8 cellular contexts compared by ENCODE assay signal in the genomic region with DNA sequence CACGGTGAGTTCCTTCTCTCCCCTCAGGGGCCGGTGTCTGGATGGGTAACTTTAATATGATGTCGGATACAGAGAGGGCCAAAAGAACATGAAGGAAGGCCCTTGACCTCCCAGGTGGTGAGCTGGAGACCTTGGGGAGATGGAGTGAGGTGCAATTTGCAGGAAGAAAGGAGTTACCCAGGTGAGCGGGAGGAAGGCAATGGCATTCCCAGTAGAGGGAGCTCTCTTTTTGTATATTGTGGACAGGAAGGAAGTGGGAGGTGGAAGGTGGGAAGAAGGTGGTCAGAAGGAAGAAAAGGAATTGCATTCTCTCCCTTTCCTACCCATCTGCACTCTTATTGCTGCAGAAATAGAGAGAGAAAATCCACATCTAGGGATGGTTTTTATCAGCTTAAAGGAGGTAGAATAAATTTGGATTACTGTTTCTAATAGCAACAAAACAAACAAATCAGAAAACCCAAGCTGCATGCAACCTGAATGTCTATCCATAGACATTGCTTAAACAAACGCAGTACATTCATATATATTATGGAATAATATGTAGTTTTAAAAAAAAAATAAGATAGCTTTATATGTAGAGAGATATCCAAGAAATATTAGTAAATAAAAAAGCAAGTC.
DNase-seq lines count a peak whose midpoint lies in the region; ATAC-seq, FAIRE-seq and TF ChIP-seq lines count a peak whose summit lies in the region.

No MANE protein-coding gene starts in this region.

- H3K27ac Mint-ChIP-seq in WTC11, result peak overlapping the region; percentile 79; the same call in 1 of the 2 replicates

- FAIRE-seq in D721Med (lab: Jason Lieb, UNC), result no peak

- ATAC-seq in WTC11 (peak; percentile 92), left colon (peak; percentile 91), GM18519 (IDR thresholded peaks at IDR 0.05; ENCODE audit: low FRiP score, unreplicated experiment) (no peak), GM21723 (IDR thresholded peaks at IDR 0.05; ENCODE audit: unreplicated experiment) (no peak), HG02642 (IDR thresholded peaks at IDR 0.05; ENCODE audit: poor library complexity, unreplicated experiment) (no peak), HG03469 (IDR thresholded peaks at IDR 0.05; ENCODE audit: unreplicated experiment) (no peak)

- H3K36me3 Mint-ChIP-seq in WTC11, result no peaks in the 10 kb centered on the region

- intact Hi-C loops in left colon (cut with DNase I, micrococcal nuclease), result loop anchor here in 1 of 2 donors (5.0 to 10.0 kb wide), 2 partner anchors 173 to 256 kb away; no protein-coding TSS in a partner anchor

- TF ChIP-seq CTCF in D721Med (IDR thresholded peaks at IDR 0.05; ENCODE audit: insufficient read depth, missing control alignments), result peak; percentile 45
- TF ChIP-seq CTCF in WTC11 (IDR thresholded peaks at IDR 0.05), result 0 out of 2 replicates have a peak, but pooled peaks have one; percentile 18

- POLR2A ChIA-PET in WTC11 (lab: Charles Lee), result interaction anchor here (1.1 kb wide), 1 partner anchor 169 kb away, joined by 3 read pairs; no protein-coding TSS in a partner anchor

- H3K27me3 Mint-ChIP-seq in WTC11 (ENCODE audit: low read depth), result no peaks in the 10 kb centered on the region

- CTCF ChIA-PET in WTC11 (lab: Charles Lee), result interaction anchor here (0.7 to 6.7 kb wide), 34 partner anchors 9 to 431 kb away, joined by 3 to 68 read pairs (median 5); partner anchors contain the start of genes SERP1 and TSC22D2

- H3K9me3 Mint-ChIP-seq in WTC11, result no peaks in the 10 kb centered on the region

- peaks cover 28% of the 10 kb centered on the region for H3K4me1 Mint-ChIP-seq in WTC11

- no peak overlapping the region for H3K4me3 Mint-ChIP-seq in WTC11

- DNase-seq in D721Med (ENCODE audit: insufficient read length, low spot score) (no peak), NCI-H1105 (lab: John Stamatoyannopoulos, UW) (peak; percentile 63), WTC11 (ENCODE audit: low spot score) (peak; percentile 44), left colon (peak in 1 of 2 donors; percentile 25)

TF ChIP-seq in WTC11, 78 proteins besides CTCF, POLR2A, EP300 and RAD21:
- TF ChIP-seq OVOL2 (CRISPR knock-in tag; IDR thresholded peaks at IDR 0.05; ENCODE audit: borderline replicate concordance), result no peak
- peak; percentile 87 for TF ChIP-seq ZNF317 (CRISPR knock-in tag; IDR thresholded peaks at IDR 0.05; ENCODE audit: borderline replicate concordance, low read depth)

Comparison
In these comparisons a context has a peak if more than half of its experiments do, and no peak if none do; other contexts are left out.
1. ATAC-seq: peak in WTC11 (single experiment) and left colon (single experiment); none in GM18519 (single experiment), GM21723 (single experiment), HG02642 (single experiment) and HG03469 (single experiment).